ENCODE assay signal across 14 cellular contexts in the genomic region with DNA sequence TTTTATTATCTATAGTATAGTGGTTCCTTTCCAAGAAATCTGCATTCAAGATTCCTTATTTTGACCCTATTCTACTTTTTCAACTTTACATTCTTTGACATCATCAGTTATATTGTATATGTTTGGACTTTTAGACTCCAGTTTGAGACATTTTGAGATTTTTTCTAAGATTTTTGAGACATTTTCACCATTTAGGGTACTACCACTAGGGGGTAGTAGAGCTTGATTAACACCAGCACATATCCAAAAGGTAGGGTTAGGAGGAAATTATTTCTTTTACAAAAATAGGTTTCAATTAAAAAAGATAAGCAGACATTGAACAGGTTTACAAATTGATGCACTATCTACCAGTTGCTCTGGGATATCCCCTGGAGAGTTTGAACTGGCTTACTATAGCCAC.
DNase-seq lines count a peak whose midpoint lies in the region; ATAC-seq and TF ChIP-seq lines count a peak whose summit lies in the region.
"Had no signal": no experiment of that assay in that cellular context is flagged by ENCODE, and none has a peak within 500 bp of the region (broad histone marks: within the 10 kb centered on the region; RNA-seq: fewer than 3 reads in every experiment).

No MANE protein-coding gene starts in this region.

- ATAC-seq in HG02588 (IDR thresholded peaks at IDR 0.05; ENCODE audit: unreplicated experiment), result no peak
- ATAC-seq: activated CD4-positive, alpha-beta T cell treated with anti-CD3 and anti-CD28 coated beads for 36 hours; stimulated activated naive B cell treated with anti-CD40 and anti-IgM and Interleukin-4, amounts not matched to agents 10 μg/mL and 1 μg/mL and 100 μg/mL, for 72 hours had no signal

- POLR2A ChIA-PET in PC-9 (lab: Charles Lee; ENCODE audit: unreplicated experiment), result no interaction called here

- H3K9me3 ChIP-seq in PC-9 (ENCODE audit: insufficient read depth, low read depth), result no peaks in the 10 kb centered on the region
- no peaks in the 10 kb centered on the region for H3K9me3 ChIP-seq in suprapubic skin
- H3K9me3 ChIP-seq: MG63 had no signal

- H3K4me1 ChIP-seq in PC-9 (replicated peaks; ENCODE audit: insufficient read depth) (no peaks in the 10 kb centered on the region), suprapubic skin (no peaks in the 10 kb centered on the region)

- TF ChIP-seq CTCF in AG10803 (conservative IDR thresholded peaks at IDR 0.05; ENCODE audit: low read length) (peak; percentile 33), GM12873 (IDR thresholded peaks at IDR 0.05; ENCODE audit: insufficient read depth, low read depth, low read length, missing control alignments) (peak; percentile 42), PC-9 (conservative IDR thresholded peaks at IDR 0.05) (peak; percentile 36; the same call in 1 of the 2 replicates), fibroblast of villous mesenchyme (IDR thresholded peaks at IDR 0.05; ENCODE audit: insufficient read depth, low read depth, low read length) (peak; percentile 43), suprapubic skin (IDR thresholded peaks at IDR 0.05) (no peak)

- TF ChIP-seq POLR2A in suprapubic skin (IDR thresholded peaks at IDR 0.05), result no peak

- H4K20me1 ChIP-seq in PC-9 (ENCODE audit: insufficient read depth), result no peaks in the 10 kb centered on the region

- no peak for DNase-seq in AG10803 (ENCODE audit: low read depth)
- no peak for DNase-seq in PC-9
- DNase-seq in fibroblast of villous mesenchyme (ENCODE audit: low read depth), result no peak
- no peak for DNase-seq in DMS79 (lab: John Stamatoyannopoulos, UW)
- no peak for DNase-seq in SHP77 (lab: John Stamatoyannopoulos, UW)
- no peak for DNase-seq in suprapubic skin (ENCODE audit: low spot score in 2 of 2)
- DNase-seq: activated CD4-positive, alpha-beta T cell treated with anti-CD3 and anti-CD28 coated beads for 36 hours; activated effector memory CD4-positive, alpha-beta T cell treated with Interleukin-2 at 50 U/mL for 16 hours; caudate nucleus; MG63; NCI-H510A treated with DMSO at 0.1 percent for 48 hours; stimulated activated naive B cell treated with anti-CD40 and anti-IgM and Interleukin-4, amounts not matched to agents 10 μg/mL and 1 μg/mL and 100 μg/mL, for 72 hours had no signal

- H2AFZ ChIP-seq in PC-9, result no peak overlapping the region

- no peak overlapping the region for H3K4me3 ChIP-seq in AG10803 (ENCODE audit: low read length)
- H3K4me3 ChIP-seq in PC-9, result no peak overlapping the region
- H3K4me3 ChIP-seq in fibroblast of villous mesenchyme (ENCODE audit: low read depth, low read length), result no peak overlapping the region
- no peak overlapping the region for H3K4me3 ChIP-seq in suprapubic skin
- H3K4me3 ChIP-seq: MG63 had no signal

- H3K27ac ChIP-seq in PC-9 (no peak overlapping the region), suprapubic skin (no peak overlapping the region)

- no TSS peak for BruUV-seq in PC-9 (replicated peaks; lab: Mats Ljungman, UMichigan)

- no peaks in the 10 kb centered on the region for H3K9me2 ChIP-seq in PC-9 (ENCODE audit: insufficient read depth)

- no peak overlapping the region for H3K4me2 ChIP-seq in PC-9

- no peak for TF ChIP-seq EP300 in suprapubic skin (IDR thresholded peaks at IDR 0.05)

- no peaks in the 10 kb centered on the region for H3K36me3 ChIP-seq in PC-9 (ENCODE audit: low read depth)
- H3K36me3 ChIP-seq in suprapubic skin, result no peaks in the 10 kb centered on the region
- H3K36me3 ChIP-seq: MG63 had no signal

- H3F3A ChIP-seq in PC-9 (ENCODE audit: insufficient read depth, low read depth), result no peaks in the 10 kb centered on the region

- intact Hi-C loops in PC-9 (cut with micrococcal nuclease; ENCODE audit: unreplicated experiment), result no loop called here

- CTCF ChIA-PET in PC-9 (lab: Charles Lee), result no interaction called here

- H3K27me3 ChIP-seq in PC-9 (ENCODE audit: insufficient read depth, low read depth) (no peaks in the 10 kb centered on the region), suprapubic skin (no peaks in the 10 kb centered on the region)
- H3K27me3 ChIP-seq: MG63 had no signal

- no peaks in the 10 kb centered on the region for H3K79me2 ChIP-seq in PC-9 (ENCODE audit: low read depth)

Comparison
In these comparisons a context has a peak if more than half of its experiments do, and no peak if none do; other contexts are left out.
1. CTCF ChIP-seq: peak in AG10803 (single experiment), GM12873 (single experiment), PC-9 (single experiment) and fibroblast of villous mesenchyme (single experiment); none in suprapubic skin (0 of 2).